ENCODE assay signal across 1 cellular context in the genomic region with DNA sequence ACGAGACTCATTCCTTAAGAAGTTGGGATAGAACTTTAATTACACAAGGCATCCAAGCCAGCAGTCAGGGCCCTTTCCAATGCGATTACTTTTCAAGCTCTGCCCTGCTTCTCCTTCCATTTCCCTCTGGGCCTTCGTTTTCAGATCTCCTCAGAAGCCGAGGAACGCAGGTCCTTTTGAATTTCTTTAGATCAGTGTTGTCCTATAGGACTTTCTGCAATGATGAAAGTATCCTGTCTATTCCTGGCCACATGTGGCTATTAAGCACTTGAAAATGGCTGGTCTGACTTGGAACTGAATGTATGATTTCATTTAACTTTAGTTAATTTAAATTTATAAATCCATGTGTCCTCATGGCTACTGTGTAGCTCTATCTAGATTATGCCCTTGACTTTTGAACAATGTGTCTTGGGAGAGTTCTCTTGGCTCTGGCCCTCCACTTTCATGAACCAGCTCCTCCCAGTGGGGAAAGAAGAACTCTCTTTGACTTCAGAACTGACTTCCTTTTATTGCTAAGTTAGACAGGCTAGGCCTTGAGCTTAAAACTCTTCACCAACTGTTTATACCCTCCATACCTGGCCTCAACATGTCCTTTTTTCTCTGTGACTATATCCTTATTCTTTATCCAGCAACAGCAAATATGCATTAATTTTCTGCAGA.
TF ChIP-seq lines count a peak whose summit lies in the region.

No MANE protein-coding gene starts in this region.

TF ChIP-seq in A549, 52 proteins besides CTCF, POLR2A, EP300 and RAD21 (continued from another document):
- TF ChIP-seq CHD2 (IDR thresholded peaks at IDR 0.05; ENCODE audit: low read length, partially characterized antibody): no peak
- TF ChIP-seq MAZ (IDR thresholded peaks at IDR 0.05; ENCODE audit: borderline replicate concordance, low read depth, low read length): no peak
- TF ChIP-seq, protein P1, sequence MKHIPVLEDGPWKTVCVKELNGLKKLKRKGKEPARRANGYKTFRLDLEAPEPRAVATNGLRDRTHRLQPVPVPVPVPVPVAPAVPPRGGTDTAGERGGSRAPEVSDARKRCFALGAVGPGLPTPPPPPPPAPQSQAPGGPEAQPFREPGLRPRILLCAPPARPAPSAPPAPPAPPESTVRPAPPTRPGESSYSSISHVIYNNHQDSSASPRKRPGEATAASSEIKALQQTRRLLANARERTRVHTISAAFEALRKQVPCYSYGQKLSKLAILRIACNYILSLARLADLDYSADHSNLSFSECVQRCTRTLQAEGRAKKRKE (CRISPR knock-in tag; IDR thresholded peaks at IDR 0.05; ENCODE audit: low read depth): no peak
- no peak for TF ChIP-seq CHD4 (IDR thresholded peaks at IDR 0.05; ENCODE audit: borderline replicate concordance)
- TF ChIP-seq, protein P2, sequence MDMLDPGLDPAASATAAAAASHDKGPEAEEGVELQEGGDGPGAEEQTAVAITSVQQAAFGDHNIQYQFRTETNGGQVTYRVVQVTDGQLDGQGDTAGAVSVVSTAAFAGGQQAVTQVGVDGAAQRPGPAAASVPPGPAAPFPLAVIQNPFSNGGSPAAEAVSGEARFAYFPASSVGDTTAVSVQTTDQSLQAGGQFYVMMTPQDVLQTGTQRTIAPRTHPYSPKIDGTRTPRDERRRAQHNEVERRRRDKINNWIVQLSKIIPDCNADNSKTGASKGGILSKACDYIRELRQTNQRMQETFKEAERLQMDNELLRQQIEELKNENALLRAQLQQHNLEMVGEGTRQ (IDR thresholded peaks at IDR 0.05): no peak
